14 cellular contexts compared by ENCODE assay signal in the genomic region with DNA sequence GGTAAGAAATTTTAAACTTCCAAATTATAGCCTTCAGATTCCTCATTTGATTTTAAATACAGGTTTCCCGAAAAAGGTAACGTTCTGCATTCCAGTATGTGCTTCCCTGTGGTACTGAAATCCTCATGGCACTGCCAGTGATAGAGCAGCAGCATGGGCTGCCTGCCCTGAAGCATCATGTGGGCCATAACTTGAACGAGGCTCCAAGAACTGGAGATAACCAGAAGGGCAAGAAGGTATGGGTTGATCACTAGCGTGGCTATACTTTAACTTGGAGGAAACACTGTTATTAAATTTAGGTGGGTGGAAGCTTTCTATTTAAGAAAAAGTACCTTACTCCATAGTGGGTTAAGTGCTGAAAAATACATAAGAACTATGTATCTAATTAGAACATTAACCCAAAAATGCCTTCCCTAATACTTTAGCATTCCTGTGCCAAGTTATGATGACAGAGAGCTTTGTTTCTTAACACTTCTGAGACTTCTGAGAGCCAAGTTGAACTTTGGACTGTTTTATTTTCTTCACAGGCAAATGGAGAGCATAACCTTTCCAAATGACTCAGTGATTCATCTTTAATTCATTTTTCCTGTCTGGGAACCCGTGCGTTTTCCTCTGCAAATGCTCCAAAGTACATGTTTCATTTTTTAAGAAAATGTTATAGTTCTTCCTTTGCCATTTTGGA.
DNase-seq lines count a peak whose midpoint lies in the region; ATAC-seq, FAIRE-seq and TF ChIP-seq lines count a peak whose summit lies in the region.
"Had no signal": no experiment of that assay in that cellular context is flagged by ENCODE, and none has a peak within 500 bp of the region (broad histone marks: within the 10 kb centered on the region; RNA-seq: fewer than 3 reads in every experiment).

No MANE protein-coding gene starts in this region.

- in situ Hi-C loops in HAP-1 (cut with MboI; ENCODE audit: low sequenced_read_pairs), result no loop called here

- H3K4me3 Mint-ChIP-seq in natural killer cell treated with Interleukin-12 subunit alpha and Interleukin-12 subunit beta and Interleukin-15 and Interleukin-18, amount 100 ng/mL, for 72 hours, result no peak overlapping the region
- H3K4me3 Mint-ChIP-seq: activated T-cell treated with anti-CD3 and anti-CD28 coated beads, Interleukin-2, amount 50 U/mL, for 24 hours; WTC11 had no signal

- H3K27me3 ChIP-seq in muscle layer of duodenum (ENCODE audit: low read depth, low read length), result no peaks in the 10 kb centered on the region
- H3K27me3 ChIP-seq in spleen (replicated peaks in 1 of 7), result no peaks in the 10 kb centered on the region
- no peaks in the 10 kb centered on the region for H3K27me3 ChIP-seq in HAP-1 (ENCODE audit: low read depth)
- H3K27me3 ChIP-seq: BE2C had no signal

- peak; percentile 59 for DNase-seq in AG04449 (ENCODE audit: low read depth, low spot score)
- peak; percentile 61 for DNase-seq in RCC 7860 (ENCODE audit: low spot score)
- DNase-seq in epithelial cell of esophagus (ENCODE audit: low read depth), result peak; percentile 33
- DNase-seq in natural killer cell treated with Interleukin-12 subunit alpha and Interleukin-12 subunit beta and Interleukin-15 and Interleukin-18, amount 100 ng/mL, for 72 hours (ENCODE audit: low spot score), result no peak
- no peak for DNase-seq in spleen
- DNase-seq in HAP-1 (ENCODE audit: low spot score in 2 of 2), result no peak
- DNase-seq: activated T-cell treated with anti-CD3 and anti-CD28 coated beads, Interleukin-2, amount 50 U/mL, for 24 hours; BE2C; GF-D8; hippocampal formation had no signal

- no peaks in the 10 kb centered on the region for H3K9me3 Mint-ChIP-seq in natural killer cell treated with Interleukin-12 subunit alpha and Interleukin-12 subunit beta and Interleukin-15 and Interleukin-18, amount 100 ng/mL, for 72 hours
- H3K9me3 Mint-ChIP-seq: activated T-cell treated with anti-CD3 and anti-CD28 coated beads, Interleukin-2, amount 50 U/mL, for 24 hours; WTC11 had no signal

- intact Hi-C loops in spleen (cut with DNase I; ENCODE audit: low total_unique reads), result no loop called here

- peak; percentile 94 for FAIRE-seq in RCC 7860 (lab: Jason Lieb, UNC)

- peaks cover 11 to 29% of the 10 kb centered on the region in 2 donors for H3K4me1 ChIP-seq in muscle layer of duodenum (ENCODE audit: control insufficient read depth in 1 of 2, insufficient read depth in 2 of 2, low read length in 2 of 2)
- H3K4me1 ChIP-seq in spleen, result peaks cover 0 to 13% (median 9%) of the 10 kb centered on the region in 6 donors
- H3K4me1 ChIP-seq in HAP-1, result no peaks in the 10 kb centered on the region

- H3K4me1 Mint-ChIP-seq in natural killer cell treated with Interleukin-12 subunit alpha and Interleukin-12 subunit beta and Interleukin-15 and Interleukin-18, amount 100 ng/mL, for 72 hours (ENCODE audit: low read depth in 2 of 2), result no peaks in the 10 kb centered on the region

- H3K36me3 Mint-ChIP-seq in natural killer cell treated with Interleukin-12 subunit alpha and Interleukin-12 subunit beta and Interleukin-15 and Interleukin-18, amount 100 ng/mL, for 72 hours, result no peaks in the 10 kb centered on the region
- H3K36me3 Mint-ChIP-seq: WTC11 had no signal

- no peaks in the 10 kb centered on the region for H3K36me3 ChIP-seq in muscle layer of duodenum (ENCODE audit: control insufficient read depth in 1 of 2, insufficient read depth in 2 of 2, low read length in 2 of 2)
- H3K36me3 ChIP-seq in spleen, result no peaks in the 10 kb centered on the region
- no peaks in the 10 kb centered on the region for H3K36me3 ChIP-seq in HAP-1 (replicated peaks)
- H3K36me3 ChIP-seq: BE2C had no signal

- 66 to 83% (median 70%) methylated on average over 6 of the region's 6 CpGs for WGBS in spleen, 5 donors

- TF ChIP-seq POLR2A in spleen (IDR thresholded peaks at IDR 0.05), result no peak

- no peak overlapping the region for H3K27ac Mint-ChIP-seq in natural killer cell treated with Interleukin-12 subunit alpha and Interleukin-12 subunit beta and Interleukin-15 and Interleukin-18, amount 100 ng/mL, for 72 hours
- H3K27ac Mint-ChIP-seq: activated T-cell treated with anti-CD3 and anti-CD28 coated beads, Interleukin-2, amount 50 U/mL, for 24 hours; WTC11 had no signal

- H3K27ac ChIP-seq in muscle layer of duodenum (ENCODE audit: low read length) (peak overlapping the region; percentile 40), spleen (no peak overlapping the region)
- H3K27ac ChIP-seq: RWPE1 had no signal

- H3K9me3 ChIP-seq in muscle layer of duodenum (ENCODE audit: control insufficient read depth in 1 of 2, low read length in 2 of 2) (no peaks in the 10 kb centered on the region), spleen (no peaks in the 10 kb centered on the region), HAP-1 (no peaks in the 10 kb centered on the region)
- H3K9me3 ChIP-seq: BE2C had no signal

- no peaks in the 10 kb centered on the region for H3K27me3 Mint-ChIP-seq in natural killer cell treated with Interleukin-12 subunit alpha and Interleukin-12 subunit beta and Interleukin-15 and Interleukin-18, amount 100 ng/mL, for 72 hours
- H3K27me3 Mint-ChIP-seq: activated T-cell treated with anti-CD3 and anti-CD28 coated beads, Interleukin-2, amount 50 U/mL, for 24 hours had no signal

- CTCF ChIA-PET in AG04449 (lab: Yijun Ruan, JAX), result interaction anchor here (1.3 kb wide), 1 partner anchor 14 kb away, joined by 4 read pairs; no protein-coding TSS in a partner anchor

- no peak for ATAC-seq in GM18873 (IDR thresholded peaks at IDR 0.05; ENCODE audit: low FRiP score, unreplicated experiment)
- no peak for ATAC-seq in natural killer cell treated with Interleukin-12 subunit alpha and Interleukin-12 subunit beta and Interleukin-15 and Interleukin-18, amount 100 ng/mL, for 72 hours
- ATAC-seq: WTC11 had no signal

- TF ChIP-seq CTCF in AG04449 (IDR thresholded peaks at IDR 0.05; ENCODE audit: insufficient read depth, low read length, missing control alignments), result no peak
- TF ChIP-seq CTCF in epithelial cell of esophagus (IDR thresholded peaks at IDR 0.05; ENCODE audit: insufficient read depth, low read depth, low read length, missing control alignments), result no peak
- TF ChIP-seq CTCF in spleen (IDR thresholded peaks at IDR 0.05 in 8 of 11, conservative IDR thresholded peaks at IDR 0.05 in 3 of 11), result no peak

- H3K4me3 ChIP-seq in AG04449 (ENCODE audit: low read depth, low read length), result no peak overlapping the region
- no peak overlapping the region for H3K4me3 ChIP-seq in epithelial cell of esophagus (ENCODE audit: low read length)
- no peak overlapping the region for H3K4me3 ChIP-seq in muscle layer of duodenum (ENCODE audit: low read depth in 1 of 2, low read length in 2 of 2)
- no peak overlapping the region for H3K4me3 ChIP-seq in spleen
- H3K4me3 ChIP-seq in HAP-1, result no peak overlapping the region

- POLR2A ChIA-PET in AG04449 (lab: Yijun Ruan, JAX), result no interaction called here

Comparison
In these comparisons a context has a peak if more than half of its experiments do, and no peak if none do; other contexts are left out.
1. DNase-seq: peak in AG04449 (single experiment), RCC 7860 (single experiment) and epithelial cell of esophagus (single experiment); none in natural killer cell treated with Interleukin-12 subunit alpha and Interleukin-12 subunit beta and Interleukin-15 and Interleukin-18, amount 100 ng/mL, for 72 hours (single experiment), spleen (single experiment) and HAP-1 (0 of 2).